ENCODE assay signal across 1 cellular context in the genomic region with DNA sequence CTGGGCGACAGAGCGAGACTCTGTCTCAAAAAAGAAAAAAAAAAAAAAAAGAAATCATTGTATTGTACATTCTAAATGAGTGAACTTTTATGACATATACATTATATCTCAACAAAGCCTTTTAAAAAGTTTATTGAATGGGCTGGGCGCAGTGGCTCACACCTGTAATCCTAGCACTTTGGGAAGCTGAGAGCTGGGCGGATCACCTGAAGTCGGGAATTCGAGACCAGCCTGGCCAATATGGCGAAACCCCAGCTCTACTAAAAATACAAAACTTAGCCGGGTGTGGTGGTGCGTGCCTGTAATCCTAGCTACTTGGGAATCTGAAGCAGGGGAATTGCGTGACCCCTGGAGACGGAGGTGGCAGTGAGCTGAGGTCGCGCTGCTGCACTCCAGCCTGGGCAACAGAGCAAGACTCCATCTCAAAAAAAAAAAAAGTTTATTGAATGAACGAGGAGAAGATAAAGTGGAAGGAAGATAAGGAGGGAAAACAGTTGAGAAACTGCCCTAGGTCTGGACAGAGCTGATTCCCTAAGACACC.
TF ChIP-seq lines count a peak whose summit lies in the region.

No MANE protein-coding gene starts in this region.

TF ChIP-seq in K562, 482 proteins besides CTCF, POLR2A, EP300 and RAD21:
- TF ChIP-seq, protein P1, sequence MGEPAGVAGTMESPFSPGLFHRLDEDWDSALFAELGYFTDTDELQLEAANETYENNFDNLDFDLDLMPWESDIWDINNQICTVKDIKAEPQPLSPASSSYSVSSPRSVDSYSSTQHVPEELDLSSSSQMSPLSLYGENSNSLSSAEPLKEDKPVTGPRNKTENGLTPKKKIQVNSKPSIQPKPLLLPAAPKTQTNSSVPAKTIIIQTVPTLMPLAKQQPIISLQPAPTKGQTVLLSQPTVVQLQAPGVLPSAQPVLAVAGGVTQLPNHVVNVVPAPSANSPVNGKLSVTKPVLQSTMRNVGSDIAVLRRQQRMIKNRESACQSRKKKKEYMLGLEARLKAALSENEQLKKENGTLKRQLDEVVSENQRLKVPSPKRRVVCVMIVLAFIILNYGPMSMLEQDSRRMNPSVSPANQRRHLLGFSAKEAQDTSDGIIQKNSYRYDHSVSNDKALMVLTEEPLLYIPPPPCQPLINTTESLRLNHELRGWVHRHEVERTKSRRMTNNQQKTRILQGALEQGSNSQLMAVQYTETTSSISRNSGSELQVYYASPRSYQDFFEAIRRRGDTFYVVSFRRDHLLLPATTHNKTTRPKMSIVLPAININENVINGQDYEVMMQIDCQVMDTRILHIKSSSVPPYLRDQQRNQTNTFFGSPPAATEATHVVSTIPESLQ (CRISPR knock-in tag; IDR thresholded peaks at IDR 0.05) = 0 out of 2 replicates have a peak, but pooled peaks have one; percentile 6
- TF ChIP-seq ZNF121 (CRISPR knock-in tag; conservative IDR thresholded peaks at IDR 0.05) (0 out of 2 replicates have a peak, but pooled peaks have one; percentile 18), CXXC5 (CRISPR knock-in tag; IDR thresholded peaks at IDR 0.05) (peak; percentile 25; the same call in 1 of the 2 replicates), CEBPB (tag; IDR thresholded peaks at IDR 0.05) (0 out of 2 replicates have a peak, but pooled peaks have one; percentile 22)
- TF ChIP-seq, protein P2, sequence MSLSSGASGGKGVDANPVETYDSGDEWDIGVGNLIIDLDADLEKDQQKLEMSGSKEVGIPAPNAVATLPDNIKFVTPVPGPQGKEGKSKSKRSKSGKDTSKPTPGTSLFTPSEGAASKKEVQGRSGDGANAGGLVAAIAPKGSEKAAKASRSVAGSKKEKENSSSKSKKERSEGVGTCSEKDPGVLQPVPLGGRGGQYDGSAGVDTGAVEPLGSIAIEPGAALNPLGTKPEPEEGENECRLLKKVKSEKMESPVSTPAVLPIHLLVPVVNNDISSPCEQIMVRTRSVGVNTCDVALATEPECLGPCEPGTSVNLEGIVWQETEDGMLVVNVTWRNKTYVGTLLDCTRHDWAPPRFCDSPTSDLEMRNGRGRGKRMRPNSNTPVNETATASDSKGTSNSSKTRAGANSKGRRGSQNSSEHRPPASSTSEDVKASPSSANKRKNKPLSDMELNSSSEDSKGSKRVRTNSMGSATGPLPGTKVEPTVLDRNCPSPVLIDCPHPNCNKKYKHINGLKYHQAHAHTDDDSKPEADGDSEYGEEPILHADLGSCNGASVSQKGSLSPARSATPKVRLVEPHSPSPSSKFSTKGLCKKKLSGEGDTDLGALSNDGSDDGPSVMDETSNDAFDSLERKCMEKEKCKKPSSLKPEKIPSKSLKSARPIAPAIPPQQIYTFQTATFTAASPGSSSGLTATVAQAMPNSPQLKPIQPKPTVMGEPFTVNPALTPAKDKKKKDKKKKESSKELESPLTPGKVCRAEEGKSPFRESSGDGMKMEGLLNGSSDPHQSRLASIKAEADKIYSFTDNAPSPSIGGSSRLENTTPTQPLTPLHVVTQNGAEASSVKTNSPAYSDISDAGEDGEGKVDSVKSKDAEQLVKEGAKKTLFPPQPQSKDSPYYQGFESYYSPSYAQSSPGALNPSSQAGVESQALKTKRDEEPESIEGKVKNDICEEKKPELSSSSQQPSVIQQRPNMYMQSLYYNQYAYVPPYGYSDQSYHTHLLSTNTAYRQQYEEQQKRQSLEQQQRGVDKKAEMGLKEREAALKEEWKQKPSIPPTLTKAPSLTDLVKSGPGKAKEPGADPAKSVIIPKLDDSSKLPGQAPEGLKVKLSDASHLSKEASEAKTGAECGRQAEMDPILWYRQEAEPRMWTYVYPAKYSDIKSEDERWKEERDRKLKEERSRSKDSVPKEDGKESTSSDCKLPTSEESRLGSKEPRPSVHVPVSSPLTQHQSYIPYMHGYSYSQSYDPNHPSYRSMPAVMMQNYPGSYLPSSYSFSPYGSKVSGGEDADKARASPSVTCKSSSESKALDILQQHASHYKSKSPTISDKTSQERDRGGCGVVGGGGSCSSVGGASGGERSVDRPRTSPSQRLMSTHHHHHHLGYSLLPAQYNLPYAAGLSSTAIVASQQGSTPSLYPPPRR (CRISPR knock-in tag; IDR thresholded peaks at IDR 0.05; ENCODE audit: borderline replicate concordance) = 0 out of 2 replicates have a peak, but pooled peaks have one; percentile 31
TF ChIP-seq in K562: peak in this region for 5; not testable (repeated sequence) for 477.
